Comparison of ENCODE assay signal across 20 cellular contexts in the genomic region with DNA sequence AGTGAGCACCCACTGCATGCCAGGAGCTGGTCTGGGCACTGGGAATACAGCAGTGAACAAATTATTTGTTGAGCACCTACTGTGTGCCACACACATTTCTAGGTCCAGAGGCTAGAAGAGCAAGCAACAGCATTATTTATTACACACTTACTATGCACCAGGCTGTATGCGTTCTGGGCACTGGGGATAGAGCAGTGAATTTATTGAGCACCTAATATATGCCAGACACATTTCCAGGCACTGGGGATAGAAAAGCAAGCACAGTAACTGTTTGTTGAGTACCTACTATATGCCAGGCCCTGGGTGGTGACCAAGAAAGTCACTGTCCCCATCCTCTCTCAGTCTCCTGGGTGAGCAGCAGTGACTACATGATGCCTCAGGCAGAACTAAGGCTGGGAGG.
A peak's percentile ranks its signal among the peaks of the same experiment; 100 is the strongest.
DNase-seq lines count a peak whose midpoint lies in the region; ATAC-seq, FAIRE-seq and TF ChIP-seq lines count a peak whose summit lies in the region.
"Had no signal": no experiment of that assay in that cellular context is flagged by ENCODE, and none has a peak within 500 bp of the region (broad histone marks: within the 10 kb centered on the region; RNA-seq: fewer than 3 reads in every experiment).

No MANE protein-coding gene starts in this region.

- ATAC-seq in IMR-90 (ENCODE audit: low read depth) = no peak
- ATAC-seq in sciatic nerve = no peak
- ATAC-seq in left lung = no peak

- peak overlapping the region; percentile 82 for H3K27ac Mint-ChIP-seq in dendritic cell treated with granulocyte-macrophage colony-stimulating factor and Interleukin-4, amounts not matched to agents 40 ng/mL and 50 ng/mL, for 4 days
- H3K27ac Mint-ChIP-seq: B cell; CD4-positive, CD25-positive, alpha-beta regulatory T cell had no signal

- H3K18ac ChIP-seq in IMR-90 (ENCODE audit: low read depth, low read length) (peak overlapping the region; percentile 24; the same call in 1 of the 2 replicates), mesenchymal stem cell (ENCODE audit: low read depth in 1 of 2, low read length in 2 of 2) (peak overlapping the region in 1 of 2 experiments; percentile 91)

- peak overlapping the region; percentile 12 to 87 for H2BK12ac ChIP-seq in mesenchymal stem cell (ENCODE audit: low read length in 2 of 2)

- no peak for TF ChIP-seq RAD21 in IMR-90 (IDR thresholded peaks at IDR 0.05; ENCODE audit: low read length)

- peaks cover 4% of the 10 kb centered on the region for H3K27me3 Mint-ChIP-seq in dendritic cell treated with granulocyte-macrophage colony-stimulating factor and Interleukin-4, amounts not matched to agents 40 ng/mL and 50 ng/mL, for 4 days
- H3K27me3 Mint-ChIP-seq: B cell; CD4-positive, CD25-positive, alpha-beta regulatory T cell had no signal

- H2AK5ac ChIP-seq in IMR-90 (ENCODE audit: low read depth, low read length) (peak overlapping the region; percentile 74; the same call in 1 of the 2 replicates), mesenchymal stem cell (ENCODE audit: low read length, severe bottlenecking) (peak overlapping the region; percentile 54)

- peaks cover 5% of the 10 kb centered on the region for H3K9me3 ChIP-seq in IMR-90 (ENCODE audit: control insufficient read depth, insufficient read depth, low read length)
- H3K9me3 ChIP-seq in mesenchymal stem cell (ENCODE audit: control insufficient read depth, low read length) = no peaks in the 10 kb centered on the region
- no peaks in the 10 kb centered on the region for H3K9me3 ChIP-seq in stomach
- H3K9me3 ChIP-seq in left lung = no peaks in the 10 kb centered on the region
- H3K9me3 ChIP-seq: Caco-2 had no signal

- in situ Hi-C loops in IMR-90 (cut with MboI; ENCODE audit: low sequenced_read_pairs) = no loop called here

- H4K91ac ChIP-seq in IMR-90 (ENCODE audit: insufficient read depth, low read depth, low read length) (peak overlapping the region; percentile 76), mesenchymal stem cell (ENCODE audit: low read length) (no peak overlapping the region)

- TF ChIP-seq CTCF in IMR-90 (conservative IDR thresholded peaks at IDR 0.05; ENCODE audit: low read depth, low read length) = no peak
- TF ChIP-seq CTCF in stomach (IDR thresholded peaks at IDR 0.05) = no peak
- no peak for TF ChIP-seq CTCF in left lung (IDR thresholded peaks at IDR 0.05)

- H3K9me1 ChIP-seq in IMR-90 (ENCODE audit: insufficient read depth, low read length) = peaks cover 6% of the 10 kb centered on the region

- no peak for TF ChIP-seq EP300 in stomach (IDR thresholded peaks at IDR 0.05)

- H3K56ac ChIP-seq in IMR-90 (ENCODE audit: extremely low read depth, insufficient read depth, low read length) = no peak overlapping the region

- no peak overlapping the region for H3K4me3 Mint-ChIP-seq in dendritic cell treated with granulocyte-macrophage colony-stimulating factor and Interleukin-4, amounts not matched to agents 40 ng/mL and 50 ng/mL, for 4 days
- H3K4me3 Mint-ChIP-seq: B cell; CD4-positive, CD25-positive, alpha-beta regulatory T cell had no signal

- H3K4ac ChIP-seq in IMR-90 (ENCODE audit: low read depth, low read length) (peak overlapping the region; percentile 79), mesenchymal stem cell (ENCODE audit: low read depth in 1 of 2, low read length in 2 of 2) (peak overlapping the region in 1 of 2 experiments; percentile 54)

- H3K4me3 ChIP-seq in IMR-90 (ENCODE audit: insufficient read depth, low read depth, low read length) (no peak overlapping the region), mesenchymal stem cell (ENCODE audit: insufficient read depth in 1 of 2, low read depth in 1 of 2, low read length in 2 of 2) (no peak overlapping the region), stomach (no peak overlapping the region), left lung (no peak overlapping the region)

- H3K9me3 Mint-ChIP-seq in dendritic cell treated with granulocyte-macrophage colony-stimulating factor and Interleukin-4, amounts not matched to agents 40 ng/mL and 50 ng/mL, for 4 days = no peaks in the 10 kb centered on the region
- H3K9me3 Mint-ChIP-seq: CD4-positive, CD25-positive, alpha-beta regulatory T cell had no signal

- no peaks in the 10 kb centered on the region for H3K36me3 Mint-ChIP-seq in dendritic cell treated with granulocyte-macrophage colony-stimulating factor and Interleukin-4, amounts not matched to agents 40 ng/mL and 50 ng/mL, for 4 days (ENCODE audit: low read depth)
- H3K36me3 Mint-ChIP-seq: CD4-positive, CD25-positive, alpha-beta regulatory T cell had no signal

- BruUV-seq in IMR-90 (replicated peaks; lab: Mats Ljungman, UMichigan) = no TSS peak

- H2AK9ac ChIP-seq in IMR-90 (replicated peaks; ENCODE audit: low read depth, low read length, poor library complexity) = no peak overlapping the region

- peak overlapping the region; percentile 78; the same call in 1 of the 2 replicates for H2BK20ac ChIP-seq in IMR-90 (ENCODE audit: low read depth, low read length)

- FAIRE-seq in GM19239 (lab: Jason Lieb, UNC) = no peak
- FAIRE-seq: GM12891 had no signal

- H4K5ac ChIP-seq in IMR-90 (ENCODE audit: low read depth, low read length) = peak overlapping the region; percentile 28; the same call in 1 of the 2 replicates

- H3K23ac ChIP-seq in IMR-90 (ENCODE audit: low read depth, low read length) = no peak overlapping the region
- no peak overlapping the region for H3K23ac ChIP-seq in mesenchymal stem cell (ENCODE audit: low read length in 2 of 2)

- H2AFZ ChIP-seq in IMR-90 (replicated peaks; ENCODE audit: low read length, poor library complexity) (no peak overlapping the region), mesenchymal stem cell (ENCODE audit: low read depth, low read length) (no peak overlapping the region)

- dilution Hi-C loops in IMR-90 (cut with HindIII; ENCODE audit: low sequenced_read_pairs, unreplicated experiment) = no loop called here

- no peaks in the 10 kb centered on the region for H3K27me3 ChIP-seq in IMR-90 (ENCODE audit: control insufficient read depth, insufficient read depth, low read length)
- no peaks in the 10 kb centered on the region for H3K27me3 ChIP-seq in mesenchymal stem cell (ENCODE audit: control insufficient read depth in 1 of 2, insufficient read depth in 1 of 2, low read length in 2 of 2)
- no peaks in the 10 kb centered on the region for H3K27me3 ChIP-seq in stomach
- H3K27me3 ChIP-seq in left lung = no peaks in the 10 kb centered on the region

- peaks cover 0 to 4% of the 10 kb centered on the region in 2 experiments; a peak in 1 of 4 replicates for H3K79me1 ChIP-seq in IMR-90 (ENCODE audit: low read depth in 1 of 2, low read length in 2 of 2)
- no peaks in the 10 kb centered on the region for H3K79me1 ChIP-seq in mesenchymal stem cell (replicated peaks; ENCODE audit: low read length, poor library complexity, severe bottlenecking)

- H2BK5ac ChIP-seq in IMR-90 (ENCODE audit: low read depth, low read length, poor library complexity, severe bottlenecking) (no peak overlapping the region), mesenchymal stem cell (ENCODE audit: low read depth, low read length, poor library complexity, severe bottlenecking) (no peak overlapping the region)

- H2BK120ac ChIP-seq in IMR-90 (ENCODE audit: low read depth, low read length) (peak overlapping the region; percentile 86), mesenchymal stem cell (ENCODE audit: low read depth, low read length) (no peak overlapping the region)

- peak overlapping the region; percentile 33; the same call in 1 of the 3 replicates for H2BK15ac ChIP-seq in IMR-90 (ENCODE audit: low read depth, low read length)
- no peak overlapping the region for H2BK15ac ChIP-seq in mesenchymal stem cell (ENCODE audit: low read depth, poor library complexity, severe bottlenecking)

- no peak for DNase-seq in IMR-90
- DNase-seq in mesenchymal stem cell = no peak
- no peak for DNase-seq in stomach
- no peak for DNase-seq in SIG-M5 treated with dmso at 0.1 percent for 504 hours (lab: John Stamatoyannopoulos, UW; ENCODE audit: unreplicated experiment)
- no peak for DNase-seq in GM19239 (ENCODE audit: insufficient read length, low spot score)
- DNase-seq in sciatic nerve (ENCODE audit: low spot score) = no peak
- no peak for DNase-seq in left lung
- DNase-seq: Caco-2; CD4-positive, CD25-positive, alpha-beta regulatory T cell; KG1; MV-4-11; NCI-H2107; NCI-H510A; NCI-H774; OCI-M1; RPMI8226; SHP77 treated with DMSO at 0.1 percent for 48 hours had no signal

- H3K14ac ChIP-seq in IMR-90 (replicated peaks; ENCODE audit: low read depth, low read length) (peak overlapping the region; percentile 31; the same call in 1 of the 2 replicates), mesenchymal stem cell (ENCODE audit: low read length in 2 of 2) (peak overlapping the region in 1 of 2 experiments; percentile 82)

- H3K4me2 ChIP-seq in IMR-90 (ENCODE audit: low read depth, low read length) = no peak overlapping the region
- H3K4me2 ChIP-seq in mesenchymal stem cell (ENCODE audit: low read length, poor library complexity, severe bottlenecking) = no peak overlapping the region

- peaks cover 55% of the 10 kb centered on the region for H3K4me1 Mint-ChIP-seq in dendritic cell treated with granulocyte-macrophage colony-stimulating factor and Interleukin-4, amounts not matched to agents 40 ng/mL and 50 ng/mL, for 4 days (ENCODE audit: low read depth)
- H3K4me1 Mint-ChIP-seq: CD4-positive, CD25-positive, alpha-beta regulatory T cell had no signal

- intact Hi-C loops in IMR-90 (cut with micrococcal nuclease) (no loop called here), stomach (cut with DNase I; ENCODE audit: low total_unique reads) (no loop called here), sciatic nerve (cut with DNase I) (no loop called here), left lung (cut with DNase I) (no loop called here)
- intact Hi-C loops in dendritic cell treated with granulocyte-macrophage colony-stimulating factor and Interleukin-4, amounts not matched to agents 40 ng/mL and 50 ng/mL, for 4 days (cut with micrococcal nuclease) = no loop called here

- H3K4me1 ChIP-seq in IMR-90 (ENCODE audit: control insufficient read depth, insufficient read depth, low read length) = peaks cover 19% of the 10 kb centered on the region
- peaks cover 51% of the 10 kb centered on the region for H3K4me1 ChIP-seq in mesenchymal stem cell (ENCODE audit: control insufficient read depth, insufficient read depth, low read depth, low read length)
- peaks cover 13 to 53% (median 20%) of the 10 kb centered on the region in 4 donors for H3K4me1 ChIP-seq in stomach
- peaks cover 9 to 27% of the 10 kb centered on the region in 2 donors for H3K4me1 ChIP-seq in left lung

- H3K9ac ChIP-seq in IMR-90 (ENCODE audit: low read depth, low read length) (no peak overlapping the region), mesenchymal stem cell (ENCODE audit: low read length) (no peak overlapping the region)

- H3K36me3 ChIP-seq in IMR-90 (ENCODE audit: control insufficient read depth, insufficient read depth, low read length) = no peaks in the 10 kb centered on the region
- no peaks in the 10 kb centered on the region for H3K36me3 ChIP-seq in mesenchymal stem cell (ENCODE audit: control insufficient read depth in 1 of 2, insufficient read depth in 2 of 2, low read depth in 1 of 2, low read length in 2 of 2)
- no peaks in the 10 kb centered on the region for H3K36me3 ChIP-seq in stomach
- no peaks in the 10 kb centered on the region for H3K36me3 ChIP-seq in left lung

- no peak for TF ChIP-seq POLR2A in IMR-90 (IDR thresholded peaks at IDR 0.05; ENCODE audit: low read depth, low read length)
- no peak for TF ChIP-seq POLR2A in stomach (IDR thresholded peaks at IDR 0.05)

- WGBS in IMR-90 (ENCODE audit: extremely low coverage in 2 of 2, insufficient read length in 1 of 2), 2 experiments = no CpG with 5 or more reads among the region's 1 CpG
- WGBS in mesenchymal stem cell = no CpG with 5 or more reads among the region's 1 CpG
- WGBS in stomach, 5 donors = 68 to 100% (median 90%) methylated on average over 1 of the region's 1 CpG

- POLR2A ChIA-PET in IMR-90 (lab: Charles Lee; ENCODE audit: unreplicated experiment) = no interaction called here

- H3K27ac ChIP-seq in IMR-90 (ENCODE audit: insufficient read depth, low read length) (no peak overlapping the region), mesenchymal stem cell (ENCODE audit: low read length, poor library complexity, severe bottlenecking) (no peak overlapping the region), stomach (peak overlapping the region in 3 of 5 donors; percentile 46 to 78 (median 72)), left lung (no peak overlapping the region)

- H4K8ac ChIP-seq in IMR-90 (ENCODE audit: low read depth in 2 of 2, low read length in 2 of 2) (no peak overlapping the region; a peak in 1 of 4 replicates), mesenchymal stem cell (ENCODE audit: low read length) (no peak overlapping the region)

- CTCF ChIA-PET in IMR-90 (lab: Yijun Ruan, JAX) = no interaction called here

- no peaks in the 10 kb centered on the region for H4K20me1 ChIP-seq in IMR-90 (ENCODE audit: insufficient read depth, low read length)

Comparison
In these comparisons a context has a peak if more than half of its experiments do, and no peak if none do; other contexts are left out.
1. H3K27ac ChIP-seq: peak in stomach (3 of 5); none in IMR-90 (single experiment), mesenchymal stem cell (single experiment) and left lung (0 of 2).